In the genomic region with DNA sequence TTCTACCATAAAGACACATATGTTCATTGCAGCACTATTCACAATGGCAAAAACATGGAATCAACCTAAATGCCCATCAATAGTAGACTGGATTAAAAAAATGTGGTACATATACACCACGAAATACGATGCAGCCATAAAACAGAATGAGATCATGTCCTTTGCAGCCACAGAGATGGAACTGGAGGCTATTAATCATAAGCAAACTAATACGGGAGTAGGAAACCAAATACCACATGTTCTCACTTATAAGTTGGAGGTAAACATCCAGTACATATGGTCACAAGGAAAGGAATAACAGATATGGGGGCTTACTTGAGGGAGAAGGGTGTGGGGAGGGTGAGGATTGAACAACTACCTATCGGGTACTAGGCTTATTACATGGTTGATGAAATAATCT, we compare ENCODE assay signal across 25 cellular contexts. TPM values are rescaled to one million over a fixed set of nuclear protein-coding genes. Genes with fewer than 3 reads are reported as not detected.
"Had no signal": no experiment of that assay in that cellular context is flagged by ENCODE, and none has a peak within 500 bp of the region (broad histone marks: within the 10 kb centered on the region; RNA-seq: fewer than 3 reads in every experiment).

No MANE protein-coding gene starts in this region.

- H3K27ac Mint-ChIP-seq: activated naive CD4-positive, alpha-beta T cell treated with anti-CD3 and anti-CD28 coated beads, Interleukin-2, amount 50 U/mL, for 72 hours; dendritic cell treated with granulocyte-macrophage colony-stimulating factor and Interleukin-4, amounts not matched to agents 40 ng/mL and 50 ng/mL, for 4 days; mesothelial cell of epicardium; natural killer cell treated with Interleukin-12 subunit alpha and Interleukin-12 subunit beta and Interleukin-15 and Interleukin-18, amount 100 ng/mL, for 72 hours; T-helper 2 cell treated with Interferon-gamma antibody and Interleukin-4, amounts not matched to agents 5 μg/mL and 100 μg/mL, for 36 hours had no signal

- H3K36me3 Mint-ChIP-seq: mesothelial cell of epicardium had no signal

- H3K4me1 Mint-ChIP-seq: mesothelial cell of epicardium had no signal

- ATAC-seq: foreskin keratinocyte; left colon; natural killer cell treated with Interleukin-12 subunit alpha and Interleukin-12 subunit beta and Interleukin-15 and Interleukin-18, amount 100 ng/mL, for 72 hours had no signal

- H3K4me3 ChIP-seq: cardiac muscle cell, esophagus muscularis mucosa, lung, sigmoid colon, transverse colon, uterus had no signal

- FAIRE-seq: TTC549 had no signal

- H3K27me3 Mint-ChIP-seq: dendritic cell treated with granulocyte-macrophage colony-stimulating factor and Interleukin-4, amounts not matched to agents 40 ng/mL and 50 ng/mL, for 4 days had no signal

- DNase-seq: activated CD4-positive, alpha-beta T cell treated with anti-CD3 and anti-CD28 coated beads, Interleukin-2, amount 50 U/mL, for 4 hours; activated gamma-delta T cell treated with Interleukin-2 at 50 U/mL for 16 hours; amniotic stem cell; effector CD8-positive, alpha-beta T cell; hypothalamus; islet precursor cell; left colon; sigmoid colon; stimulated activated CD8-positive, alpha-beta memory T cell treated with anti-CD3 and anti-CD28 coated beads, Interleukin-4, amount 100 ng/mL, for 48 hours; stimulated activated naive CD4-positive, alpha-beta T cell treated with Interleukin-2 at 50 U/mL for 16 hours; transverse colon; uterus had no signal

- H3K9me3 Mint-ChIP-seq: activated naive CD4-positive, alpha-beta T cell treated with anti-CD3 and anti-CD28 coated beads, Interleukin-2, amount 50 U/mL, for 72 hours; natural killer cell treated with Interleukin-12 subunit alpha and Interleukin-12 subunit beta and Interleukin-15 and Interleukin-18, amount 100 ng/mL, for 72 hours; T-helper 2 cell treated with Interferon-gamma antibody and Interleukin-4, amounts not matched to agents 5 μg/mL and 100 μg/mL, for 36 hours had no signal

- H3K4me3 Mint-ChIP-seq: dendritic cell treated with granulocyte-macrophage colony-stimulating factor and Interleukin-4, amounts not matched to agents 40 ng/mL and 50 ng/mL, for 4 days; mesothelial cell of epicardium; natural killer cell treated with Interleukin-12 subunit alpha and Interleukin-12 subunit beta and Interleukin-15 and Interleukin-18, amount 100 ng/mL, for 72 hours; T-helper 2 cell treated with Interferon-gamma antibody and Interleukin-4, amounts not matched to agents 5 μg/mL and 100 μg/mL, for 36 hours had no signal

RNA-seq across cellular contexts. Expression of a gene that starts 7.7 kb away (rescaled TPM):
- total RNA-seq: cardiac muscle cell, chondrocyte, esophagus muscularis mucosa, renal cortical epithelial cell, sigmoid colon had no signal

RNA-seq across cellular contexts. Expression of a gene that starts 49.0 kb away (rescaled TPM):
- total RNA-seq: activated CD8-positive, alpha-beta memory T cell treated with anti-CD3 and anti-CD28 coated beads for 36 hours; activated naive CD4-positive, alpha-beta T cell treated with anti-CD3 and anti-CD28 coated beads, Interleukin-2, amount 50 U/mL, for 72 hours; cardiac muscle cell; chondrocyte; left colon; mesothelial cell of epicardium; renal cortical epithelial cell; sigmoid colon; transverse colon; uterus had no signal
